Comparison of ENCODE assay signal across 2 cellular contexts in the genomic region with DNA sequence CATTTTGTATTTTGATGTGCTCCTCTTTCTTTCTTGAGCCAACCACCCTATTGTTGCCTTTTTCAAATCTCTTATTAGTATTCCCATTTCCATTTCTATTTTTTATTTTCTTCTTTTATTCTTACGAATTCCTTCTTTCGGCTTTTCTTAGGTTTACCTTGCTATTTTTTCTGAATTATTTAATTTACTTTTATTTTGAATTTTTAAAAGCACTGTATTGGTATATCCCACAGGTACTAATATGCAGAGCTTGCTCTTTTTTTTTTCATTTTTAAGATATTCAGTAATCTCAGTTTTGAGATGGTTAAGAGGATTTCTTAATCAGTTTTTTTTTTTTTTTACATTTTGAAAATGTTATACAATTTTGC.
TF ChIP-seq lines count a peak whose summit lies in the region.

No MANE protein-coding gene starts in this region.

TF ChIP-seq in SK-N-SH, 30 proteins besides CTCF, POLR2A, EP300 and RAD21 (continued from another document):
- TF ChIP-seq, protein P1, sequence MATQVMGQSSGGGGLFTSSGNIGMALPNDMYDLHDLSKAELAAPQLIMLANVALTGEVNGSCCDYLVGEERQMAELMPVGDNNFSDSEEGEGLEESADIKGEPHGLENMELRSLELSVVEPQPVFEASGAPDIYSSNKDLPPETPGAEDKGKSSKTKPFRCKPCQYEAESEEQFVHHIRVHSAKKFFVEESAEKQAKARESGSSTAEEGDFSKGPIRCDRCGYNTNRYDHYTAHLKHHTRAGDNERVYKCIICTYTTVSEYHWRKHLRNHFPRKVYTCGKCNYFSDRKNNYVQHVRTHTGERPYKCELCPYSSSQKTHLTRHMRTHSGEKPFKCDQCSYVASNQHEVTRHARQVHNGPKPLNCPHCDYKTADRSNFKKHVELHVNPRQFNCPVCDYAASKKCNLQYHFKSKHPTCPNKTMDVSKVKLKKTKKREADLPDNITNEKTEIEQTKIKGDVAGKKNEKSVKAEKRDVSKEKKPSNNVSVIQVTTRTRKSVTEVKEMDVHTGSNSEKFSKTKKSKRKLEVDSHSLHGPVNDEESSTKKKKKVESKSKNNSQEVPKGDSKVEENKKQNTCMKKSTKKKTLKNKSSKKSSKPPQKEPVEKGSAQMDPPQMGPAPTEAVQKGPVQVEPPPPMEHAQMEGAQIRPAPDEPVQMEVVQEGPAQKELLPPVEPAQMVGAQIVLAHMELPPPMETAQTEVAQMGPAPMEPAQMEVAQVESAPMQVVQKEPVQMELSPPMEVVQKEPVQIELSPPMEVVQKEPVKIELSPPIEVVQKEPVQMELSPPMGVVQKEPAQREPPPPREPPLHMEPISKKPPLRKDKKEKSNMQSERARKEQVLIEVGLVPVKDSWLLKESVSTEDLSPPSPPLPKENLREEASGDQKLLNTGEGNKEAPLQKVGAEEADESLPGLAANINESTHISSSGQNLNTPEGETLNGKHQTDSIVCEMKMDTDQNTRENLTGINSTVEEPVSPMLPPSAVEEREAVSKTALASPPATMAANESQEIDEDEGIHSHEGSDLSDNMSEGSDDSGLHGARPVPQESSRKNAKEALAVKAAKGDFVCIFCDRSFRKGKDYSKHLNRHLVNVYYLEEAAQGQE (IDR thresholded peaks at IDR 0.05; ENCODE audit: low read depth, low read length) = no peak
- TF ChIP-seq SIN3A (IDR thresholded peaks at IDR 0.05; ENCODE audit: borderline replicate concordance, low read depth, low read length) = no peak
- TF ChIP-seq JUND (IDR thresholded peaks at IDR 0.05) = no peak

TF ChIP-seq in SK-N-SH treated with all-trans-retinoic acid at 6 μM for 48 hours, 23 proteins besides CTCF, POLR2A, EP300 and RAD21 (continued from another document):
- TF ChIP-seq, protein P2, sequence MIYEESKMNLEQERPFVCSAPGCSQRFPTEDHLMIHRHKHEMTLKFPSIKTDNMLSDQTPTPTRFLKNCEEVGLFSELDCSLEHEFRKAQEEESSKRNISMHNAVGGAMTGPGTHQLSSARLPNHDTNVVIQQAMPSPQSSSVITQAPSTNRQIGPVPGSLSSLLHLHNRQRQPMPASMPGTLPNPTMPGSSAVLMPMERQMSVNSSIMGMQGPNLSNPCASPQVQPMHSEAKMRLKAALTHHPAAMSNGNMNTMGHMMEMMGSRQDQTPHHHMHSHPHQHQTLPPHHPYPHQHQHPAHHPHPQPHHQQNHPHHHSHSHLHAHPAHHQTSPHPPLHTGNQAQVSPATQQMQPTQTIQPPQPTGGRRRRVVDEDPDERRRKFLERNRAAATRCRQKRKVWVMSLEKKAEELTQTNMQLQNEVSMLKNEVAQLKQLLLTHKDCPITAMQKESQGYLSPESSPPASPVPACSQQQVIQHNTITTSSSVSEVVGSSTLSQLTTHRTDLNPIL (CRISPR knock-in tag; IDR thresholded peaks at IDR 0.05; ENCODE audit: low read depth) = no peak
- TF ChIP-seq ZC3H10 (CRISPR knock-in tag; IDR thresholded peaks at IDR 0.05) = no peak
- no peak for TF ChIP-seq OSR1 (CRISPR knock-in tag; IDR thresholded peaks at IDR 0.05)
- no peak for TF ChIP-seq CSDC2 (CRISPR knock-in tag; IDR thresholded peaks at IDR 0.05)
- TF ChIP-seq ZNF70 (CRISPR knock-in tag; IDR thresholded peaks at IDR 0.05) = no peak
